Comparison of ENCODE assay signal across 17 cellular contexts in the genomic region with DNA sequence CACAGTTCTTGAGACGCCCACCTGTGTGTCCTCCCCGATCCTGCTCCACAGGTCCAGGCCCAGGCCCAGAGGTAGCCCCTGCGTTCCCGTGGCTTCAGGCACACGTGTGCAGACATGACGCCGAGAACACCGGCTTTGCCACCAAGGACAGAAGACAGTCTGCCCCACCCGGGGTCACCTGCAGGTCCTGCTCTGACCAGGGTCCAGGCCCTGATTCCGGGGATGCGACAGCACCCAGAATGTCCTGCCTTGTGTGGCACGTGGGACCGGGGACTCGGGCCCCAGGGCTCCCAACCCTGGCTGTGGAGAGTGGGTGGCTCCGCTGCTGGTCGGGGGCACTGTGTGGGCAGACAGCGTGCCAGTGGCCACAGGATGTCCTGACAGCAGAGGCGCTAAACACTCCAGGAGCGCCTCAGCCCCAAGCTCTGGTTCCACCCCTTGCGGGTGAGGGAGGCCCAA.
"Had no signal": no experiment of that assay in that cellular context is flagged by ENCODE, and none has a peak within 500 bp of the region (broad histone marks: within the 10 kb centered on the region; RNA-seq: fewer than 3 reads in every experiment).

No MANE protein-coding gene starts in this region.

- H3K4me3 ChIP-seq: esophagus squamous epithelium, suprapubic skin, transverse colon, vagina had no signal

- H3K9me3 Mint-ChIP-seq: activated naive CD4-positive, alpha-beta T cell treated with anti-CD3 and anti-CD28 coated beads, Interleukin-2, amount 50 U/mL, for 24 hours; immature natural killer cell; natural killer cell treated with Interleukin-12 subunit alpha and Interleukin-12 subunit beta and Interleukin-15 and Interleukin-18, amount 100 ng/mL, for 72 hours; stimulated activated naive CD8-positive, alpha-beta T cell treated with anti-CD3 and anti-CD28 coated beads, Interleukin-15, Interleukin-2, amounts not matched to agents 100 ng/mL and 50 ng/mL, for 24 hours; T-cell had no signal

- H3K4me3 Mint-ChIP-seq: activated naive CD4-positive, alpha-beta T cell treated with anti-CD3 and anti-CD28 coated beads, Interleukin-2, amount 50 U/mL, for 24 hours; dendritic cell treated with granulocyte-macrophage colony-stimulating factor and Interleukin-4, amounts not matched to agents 40 ng/mL and 50 ng/mL, for 4 days; natural killer cell treated with Interleukin-12 subunit alpha and Interleukin-12 subunit beta and Interleukin-15 and Interleukin-18, amount 100 ng/mL, for 72 hours; stimulated activated naive CD8-positive, alpha-beta T cell treated with anti-CD3 and anti-CD28 coated beads, Interleukin-15, Interleukin-2, amounts not matched to agents 100 ng/mL and 50 ng/mL, for 24 hours had no signal

- H3K27ac ChIP-seq: esophagus squamous epithelium, suprapubic skin, transverse colon, vagina had no signal

- H3K4me1 ChIP-seq: vagina had no signal

- H3K27ac Mint-ChIP-seq: activated naive CD4-positive, alpha-beta T cell treated with anti-CD3 and anti-CD28 coated beads, Interleukin-2, amount 50 U/mL, for 24 hours; dendritic cell treated with granulocyte-macrophage colony-stimulating factor and Interleukin-4, amounts not matched to agents 40 ng/mL and 50 ng/mL, for 4 days; natural killer cell treated with Interleukin-12 subunit alpha and Interleukin-12 subunit beta and Interleukin-15 and Interleukin-18, amount 100 ng/mL, for 72 hours; stimulated activated naive CD8-positive, alpha-beta T cell treated with anti-CD3 and anti-CD28 coated beads, Interleukin-15, Interleukin-2, amounts not matched to agents 100 ng/mL and 50 ng/mL, for 24 hours; T-cell had no signal

- H3K36me3 Mint-ChIP-seq: activated naive CD4-positive, alpha-beta T cell treated with anti-CD3 and anti-CD28 coated beads, Interleukin-2, amount 50 U/mL, for 24 hours; natural killer cell treated with Interleukin-12 subunit alpha and Interleukin-12 subunit beta and Interleukin-15 and Interleukin-18, amount 100 ng/mL, for 72 hours had no signal

- H3K27me3 ChIP-seq: esophagus squamous epithelium, suprapubic skin, transverse colon, vagina had no signal

- DNase-seq: activated CD4-positive, alpha-beta T cell treated with anti-CD3 and anti-CD28 coated beads, Interleukin-2, amount 50 U/mL, for 1 hour; activated CD8-positive, alpha-beta memory T cell treated with anti-CD3 and anti-CD28 coated beads for 24 hours; activated CD8-positive, alpha-beta memory T cell treated with anti-CD3 and anti-CD28 coated beads, Interleukin-2, amount 50 U/mL, for 48 hours; activated effector memory CD4-positive, alpha-beta T cell treated with anti-CD3 and anti-CD28 coated beads, Interleukin-2, amount 50 U/mL, for 16 hours; activated T-cell treated with anti-CD3 and anti-CD28 coated beads, Interleukin-2, amount 50 U/mL, for 48 hours; effector CD8-positive, alpha-beta T cell; esophagus squamous epithelium; kidney glomerular epithelial cell had no signal

- H3K9me3 ChIP-seq: esophagus squamous epithelium, suprapubic skin, transverse colon, vagina had no signal

- H3K27me3 Mint-ChIP-seq: activated naive CD4-positive, alpha-beta T cell treated with anti-CD3 and anti-CD28 coated beads, Interleukin-2, amount 50 U/mL, for 24 hours; dendritic cell treated with granulocyte-macrophage colony-stimulating factor and Interleukin-4, amounts not matched to agents 40 ng/mL and 50 ng/mL, for 4 days; natural killer cell treated with Interleukin-12 subunit alpha and Interleukin-12 subunit beta and Interleukin-15 and Interleukin-18, amount 100 ng/mL, for 72 hours; stimulated activated naive CD8-positive, alpha-beta T cell treated with anti-CD3 and anti-CD28 coated beads, Interleukin-15, Interleukin-2, amounts not matched to agents 100 ng/mL and 50 ng/mL, for 24 hours; T-cell had no signal
